In the genomic region with DNA sequence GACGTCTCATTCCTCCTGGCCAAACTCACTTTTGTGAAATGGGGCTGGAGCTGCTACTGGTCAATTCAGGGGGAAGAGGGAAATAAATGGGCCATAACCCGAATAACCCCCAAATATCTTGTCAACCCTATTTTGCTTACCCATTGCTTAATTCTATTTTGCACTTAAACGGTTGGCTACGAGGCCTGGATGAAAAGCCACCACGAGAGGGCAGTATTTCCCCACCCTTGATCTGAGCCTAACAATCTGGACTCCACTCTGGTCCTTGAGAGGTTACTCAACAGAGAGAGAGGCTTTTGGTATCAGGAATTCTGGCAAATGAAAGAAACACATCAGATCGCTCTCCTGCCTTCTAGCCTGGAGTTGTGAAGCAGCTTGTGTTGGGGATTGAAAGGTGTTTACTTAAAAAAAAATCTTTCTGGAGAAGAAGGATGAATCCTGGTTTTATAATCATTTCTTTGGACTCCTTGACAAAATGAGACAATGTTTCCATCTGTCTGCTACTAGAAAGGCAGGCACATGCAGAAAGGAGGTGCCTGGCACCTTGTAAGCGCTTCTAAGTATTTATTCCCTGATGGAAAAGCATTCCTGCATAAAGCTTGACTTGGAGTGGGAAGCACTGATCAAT, we compare ENCODE assay signal across 8 cellular contexts. TPM values are rescaled to one million over a fixed set of nuclear protein-coding genes. Genes with fewer than 3 reads are reported as not detected.
DNase-seq lines count a peak whose midpoint lies in the region; ATAC-seq, FAIRE-seq and TF ChIP-seq lines count a peak whose summit lies in the region.

No MANE protein-coding gene starts in this region.

- no peaks in the 10 kb centered on the region for H3K36me3 ChIP-seq in kidney (ENCODE audit: control insufficient read depth in 1 of 2, insufficient read depth in 2 of 2, low read length in 2 of 2)

- no peak overlapping the region for H3K9ac ChIP-seq in kidney (ENCODE audit: low read length in 2 of 2)

- H3K4me1 ChIP-seq in kidney (ENCODE audit: control insufficient read depth in 1 of 2, insufficient read depth in 1 of 2, low read depth in 1 of 2, low read length in 2 of 2) = no peaks in the 10 kb centered on the region

- no peak overlapping the region for H3K4me3 ChIP-seq in AG10803 (ENCODE audit: low read length)
- H3K4me3 ChIP-seq in kidney (ENCODE audit: low read length in 2 of 2) = no peak overlapping the region

- ATAC-seq in GM18502 (IDR thresholded peaks at IDR 0.05; ENCODE audit: poor library complexity, unreplicated experiment) = no peak

- intact Hi-C loops in kidney (cut with DNase I) = loop anchor here (10.0 kb wide), 1 partner anchor 632 kb away; no protein-coding TSS in a partner anchor

- H3K27ac ChIP-seq in caudate nucleus (ENCODE audit: low read depth, low read length) (no peak overlapping the region), kidney (ENCODE audit: low read depth in 2 of 2, low read length in 2 of 2) (no peak overlapping the region)

- FAIRE-seq in kidney (lab: Jason Lieb, UNC) = peak; percentile 88

- DNase-seq in AG10803 (ENCODE audit: low read depth) (peak; percentile 82), GM20000 (ENCODE audit: low spot score) (peak; percentile 72), NCI-H2227 treated with DMSO at 0.1 percent for 48 hours (lab: John Stamatoyannopoulos, UW) (peak; percentile 63), caudate nucleus (lab: John Stamatoyannopoulos, UW) (peak in 51 of 61 donors; percentile 1 to 82 (median 33)), kidney (no peak)
- peak; percentile 13 to 47 (median 30) for DNase-seq in activated CD4-positive, CD25-positive, alpha-beta regulatory T cell (lab: John Stamatoyannopoulos, UW)
- DNase-seq in stimulated activated CD4-positive, alpha-beta T cell treated with anti-CD3 and anti-CD28 coated beads, Interleukin-2, amount 100 ng/mL, for 48 hours = peak; percentile 65 to 68

- TF ChIP-seq CTCF in AG10803 (conservative IDR thresholded peaks at IDR 0.05; ENCODE audit: low read length) = peak; percentile 96
- peak; percentile 80 for TF ChIP-seq CTCF in GM20000 (IDR thresholded peaks at IDR 0.05; ENCODE audit: extremely low read depth, missing control alignments)
- peak; percentile 83 for TF ChIP-seq CTCF in kidney (IDR thresholded peaks at IDR 0.05; ENCODE audit: borderline replicate concordance, extremely low read depth, insufficient read depth)

- H3K9me3 ChIP-seq in kidney (ENCODE audit: control insufficient read depth in 1 of 2, low read length in 2 of 2) = no peaks in the 10 kb centered on the region

RNA-seq across cellular contexts. Expression of a gene that starts 22.4 kb away (rescaled TPM):
- 45.0 TPM for total RNA-seq in kidney
- polyA plus RNA-seq in kidney (ENCODE audit: insufficient read depth, low read depth, low replicate concordance) = 28.9 TPM
